In the genomic region with DNA sequence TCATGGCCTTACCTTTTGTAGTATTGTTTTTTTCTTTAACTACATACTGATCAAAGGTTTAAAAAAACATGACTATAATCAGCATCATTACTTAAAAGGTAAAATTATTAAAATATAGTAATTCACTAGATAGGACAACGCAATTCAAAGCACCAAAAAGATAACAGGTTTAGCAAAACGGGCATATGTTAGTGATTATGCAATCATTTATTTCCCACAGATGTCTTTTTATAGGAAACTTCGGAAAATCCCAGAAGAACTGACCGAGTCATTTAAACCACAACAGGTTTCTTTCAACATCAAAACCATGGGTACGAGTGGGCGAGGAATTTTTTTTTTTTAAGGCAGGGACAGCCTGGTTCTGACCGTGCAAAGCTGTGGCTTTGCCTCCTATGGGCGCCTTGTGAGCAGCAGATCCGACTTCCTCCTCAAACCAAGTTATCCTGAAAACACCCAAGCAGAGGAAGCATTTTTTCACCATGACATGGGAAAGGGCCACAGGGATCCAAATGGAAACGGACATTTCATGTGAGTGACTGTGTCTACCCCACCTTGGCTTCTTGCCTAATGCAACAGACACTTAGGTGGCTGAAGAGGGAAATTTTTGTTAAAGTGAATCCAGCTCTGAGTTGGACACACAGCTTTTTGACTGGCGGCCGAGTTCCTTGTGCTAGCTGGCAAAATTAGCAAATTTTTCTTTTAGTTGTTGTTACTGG, we compare ENCODE assay signal across 10 cellular contexts.
DNase-seq lines count a peak whose midpoint lies in the region; ATAC-seq, FAIRE-seq and TF ChIP-seq lines count a peak whose summit lies in the region.
"Had no signal": no experiment of that assay in that cellular context is flagged by ENCODE, and none has a peak within 500 bp of the region (broad histone marks: within the 10 kb centered on the region; RNA-seq: fewer than 3 reads in every experiment).

No MANE protein-coding gene starts in this region.

- H2AFZ ChIP-seq in endothelial cell of umbilical vein (ENCODE audit: low read depth, low read length), result peak overlapping the region; percentile 58

- no peaks in the 10 kb centered on the region for H3K9me1 ChIP-seq in endothelial cell of umbilical vein (replicated peaks; ENCODE audit: control insufficient read depth, extremely low read depth, insufficient read depth, low read length)

- no peak for TF ChIP-seq CTCF in endothelial cell of umbilical vein (IDR thresholded peaks at IDR 0.05; ENCODE audit: extremely low read depth in 1 of 2, insufficient read depth in 1 of 2, low read depth in 1 of 2, low read length in 2 of 2)
- TF ChIP-seq CTCF in GM13977 (IDR thresholded peaks at IDR 0.05; ENCODE audit: extremely low read depth, insufficient read depth, missing control alignments), result no peak
- TF ChIP-seq CTCF in CD14-positive monocyte (IDR thresholded peaks at IDR 0.05), result no peak

- no peaks in the 10 kb centered on the region for H3K79me2 ChIP-seq in endothelial cell of umbilical vein (ENCODE audit: control insufficient read depth, insufficient read depth, low read length)

- peak overlapping the region; percentile 80 for H3K27ac ChIP-seq in endothelial cell of umbilical vein (ENCODE audit: insufficient read depth, low read depth, low read length)
- H3K27ac ChIP-seq: SK-N-MC had no signal

- H3K4me1 ChIP-seq in endothelial cell of umbilical vein (ENCODE audit: control insufficient read depth, extremely low read depth, insufficient read depth, low read length), result peaks cover 37% of the 10 kb centered on the region

- TSS peak; percentile 19 for BruUV-seq in endothelial cell of umbilical vein (replicated peaks; lab: Mats Ljungman, UMichigan)

- dilution Hi-C loops in endothelial cell of umbilical vein (cut with MboI; ENCODE audit: extremely low pct_ligation_motif_present, low sequenced_read_pairs), result no loop called here

- H3K4me3 ChIP-seq in MG63 (no peak overlapping the region), endothelial cell of umbilical vein (replicated peaks in 1 of 3; ENCODE audit: insufficient read depth in 1 of 3, low read depth in 1 of 3, low read length in 3 of 3) (peak overlapping the region in 1 of 3 experiments; percentile 1)
- H3K4me3 ChIP-seq: SK-N-MC had no signal

- H3K27me3 ChIP-seq in MG63, result no peaks in the 10 kb centered on the region
- no peaks in the 10 kb centered on the region for H3K27me3 ChIP-seq in endothelial cell of umbilical vein (ENCODE audit: control insufficient read depth in 2 of 2, insufficient read depth in 2 of 2, low read length in 2 of 2)

- H3K9me3 Mint-ChIP-seq in CD14-positive monocyte, result peaks cover 0 to 4% (median 0%) of the 10 kb centered on the region in 7 donors

- in situ Hi-C loops in GM13977 (cut with MboI; ENCODE audit: low pct_unique_long_range_greater_than_20kb, low sequenced_read_pairs, unreplicated experiment), result no loop called here

- no peak for ATAC-seq in HG03135 (IDR thresholded peaks at IDR 0.05; ENCODE audit: unreplicated experiment)

- H3K27me3 Mint-ChIP-seq in CD14-positive monocyte (ENCODE audit: low read depth in 3 of 3), result no peaks in the 10 kb centered on the region

- H3K36me3 ChIP-seq in MG63 (no peaks in the 10 kb centered on the region), endothelial cell of umbilical vein (ENCODE audit: control insufficient read depth in 2 of 2, extremely low read depth in 1 of 2, insufficient read depth in 2 of 2, low read length in 2 of 2) (no peaks in the 10 kb centered on the region)

- peak overlapping the region; percentile 44 for H3K9ac ChIP-seq in endothelial cell of umbilical vein (replicated peaks; ENCODE audit: extremely low read depth, insufficient read depth, low read length)

- H3K36me3 Mint-ChIP-seq in CD14-positive monocyte, result no peaks in the 10 kb centered on the region

- H3K4me1 Mint-ChIP-seq in CD14-positive monocyte, result no peaks in the 10 kb centered on the region

- FAIRE-seq in endothelial cell of umbilical vein (lab: Jason Lieb, UNC), result peak; percentile 64

- TF ChIP-seq POLR2A in endothelial cell of umbilical vein (IDR thresholded peaks at IDR 0.05; ENCODE audit: low read depth, low read length), result no peak

- peak overlapping the region in 1 of 2 donors; percentile 11 for H3K4me3 Mint-ChIP-seq in CD14-positive monocyte

- peak overlapping the region in 1 of 7 donors; percentile 4 for H3K27ac Mint-ChIP-seq in CD14-positive monocyte

- H3K9me3 ChIP-seq in MG63 (no peaks in the 10 kb centered on the region), endothelial cell of umbilical vein (replicated peaks; ENCODE audit: control insufficient read depth, insufficient read depth, low read length) (no peaks in the 10 kb centered on the region)

- DNase-seq in AG08395 (ENCODE audit: low spot score) (peak; percentile 90), MG63 (peak; percentile 89), endothelial cell of umbilical vein (ENCODE audit: low read depth, low spot score) (peak; percentile 91), lung microvascular endothelial cell (ENCODE audit: low read depth in 2 of 2) (peak; percentile 95 to 96), C1 segment of cervical spinal cord (lab: John Stamatoyannopoulos, UW) (no peak), GM13977 (ENCODE audit: low spot score) (no peak), CD14-positive monocyte (ENCODE audit: low spot score) (no peak)
- DNase-seq: activated gamma-delta T cell had no signal

- CTCF ChIA-PET in endothelial cell of umbilical vein (lab: Charles Lee), result interaction anchor here (0.7 to 2.0 kb wide), 3 partner anchors 10 to 631 kb away, joined by 3 to 5 read pairs (median 4); no protein-coding TSS in a partner anchor

- intact Hi-C loops in endothelial cell of umbilical vein (cut with micrococcal nuclease), result loop anchor here (1.0 to 10.0 kb wide), 5 partner anchors 63 to 552 kb away; no protein-coding TSS in a partner anchor
- intact Hi-C loops in CD14-positive monocyte (cut with micrococcal nuclease), result no loop called here

- no peaks in the 10 kb centered on the region for H4K20me1 ChIP-seq in endothelial cell of umbilical vein (replicated peaks; ENCODE audit: control insufficient read depth, extremely low read depth, insufficient read depth, low read length)

- H3K4me2 ChIP-seq in endothelial cell of umbilical vein (ENCODE audit: insufficient read depth, low read length), result peak overlapping the region; percentile 32

- POLR2A ChIA-PET in endothelial cell of umbilical vein (lab: Charles Lee), result no interaction called here

TF ChIP-seq in endothelial cell of umbilical vein, 7 proteins besides CTCF, POLR2A, EP300 and RAD21:
- TF ChIP-seq EZH2 (IDR thresholded peaks at IDR 0.05; ENCODE audit: borderline replicate concordance, low read depth, low read length, severe bottlenecking) (no peak), POLR2AphosphoS5 (IDR thresholded peaks at IDR 0.05; ENCODE audit: insufficient read depth, low read depth, low read length) (peak; percentile 79), FOS (IDR thresholded peaks at IDR 0.05; ENCODE audit: borderline replicate concordance, insufficient read depth, low read length) (peak; percentile 91), MYC (IDR thresholded peaks at IDR 0.05; ENCODE audit: low read depth, low read length) (no peak), GATA2 (IDR thresholded peaks at IDR 0.05; ENCODE audit: insufficient read depth, insufficient read length, low read depth, low read length) (peak; percentile 78), JUN (IDR thresholded peaks at IDR 0.05; ENCODE audit: borderline replicate concordance, insufficient read depth, insufficient read length, low read depth) (peak; percentile 61)
- TF ChIP-seq, protein P1, sequence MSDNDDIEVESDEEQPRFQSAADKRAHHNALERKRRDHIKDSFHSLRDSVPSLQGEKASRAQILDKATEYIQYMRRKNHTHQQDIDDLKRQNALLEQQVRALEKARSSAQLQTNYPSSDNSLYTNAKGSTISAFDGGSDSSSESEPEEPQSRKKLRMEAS (IDR thresholded peaks at IDR 0.05; ENCODE audit: insufficient read depth, insufficient read length), result no peak

Comparison
In these comparisons a context has a peak if more than half of its experiments do, and no peak if none do; other contexts are left out.
1. DNase-seq: peak in AG08395 (single experiment), MG63 (single experiment), endothelial cell of umbilical vein (single experiment) and lung microvascular endothelial cell (2 of 2); none in C1 segment of cervical spinal cord (0 of 14), GM13977 (single experiment) and CD14-positive monocyte (single experiment).